In the genomic region with DNA sequence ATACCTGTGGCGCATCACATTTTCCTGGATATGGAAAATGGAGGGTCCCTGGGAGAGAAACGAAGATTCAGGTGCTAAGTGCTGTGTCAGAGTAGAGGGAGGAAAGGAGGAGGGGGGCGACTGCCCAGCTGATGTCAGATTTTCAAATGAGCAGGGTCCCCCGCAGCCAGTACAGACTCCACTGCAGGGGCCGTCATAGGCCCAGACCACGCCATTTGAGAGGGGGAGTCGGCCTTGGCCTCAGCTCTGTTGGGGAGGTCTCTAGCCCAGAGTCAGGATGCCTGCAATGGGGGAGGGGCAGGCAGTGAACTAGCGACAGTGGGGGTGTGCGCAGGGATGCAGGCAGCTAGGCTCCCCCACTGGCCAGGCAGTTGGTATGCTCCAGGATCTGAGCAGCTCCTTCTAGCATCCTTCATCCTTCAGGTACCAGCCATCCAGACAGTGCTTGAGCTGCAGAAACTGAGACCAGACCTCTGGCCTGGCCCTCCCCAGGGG, we compare ENCODE assay signal across 1 cellular context.
TF ChIP-seq lines count a peak whose summit lies in the region.

A gene (minus strand): TSS at position 148 of the 495 bp plus-strand sequence. CDS start 229 bp downstream, outside the sequence.
A gene (plus strand): TSS at position 400 of the 495 bp plus-strand sequence. CDS start 620 bp downstream, outside the sequence.

TF ChIP-seq in HEK293, 187 proteins besides CTCF, POLR2A, EP300 and RAD21 (continued from another document):
- TF ChIP-seq, protein P1, sequence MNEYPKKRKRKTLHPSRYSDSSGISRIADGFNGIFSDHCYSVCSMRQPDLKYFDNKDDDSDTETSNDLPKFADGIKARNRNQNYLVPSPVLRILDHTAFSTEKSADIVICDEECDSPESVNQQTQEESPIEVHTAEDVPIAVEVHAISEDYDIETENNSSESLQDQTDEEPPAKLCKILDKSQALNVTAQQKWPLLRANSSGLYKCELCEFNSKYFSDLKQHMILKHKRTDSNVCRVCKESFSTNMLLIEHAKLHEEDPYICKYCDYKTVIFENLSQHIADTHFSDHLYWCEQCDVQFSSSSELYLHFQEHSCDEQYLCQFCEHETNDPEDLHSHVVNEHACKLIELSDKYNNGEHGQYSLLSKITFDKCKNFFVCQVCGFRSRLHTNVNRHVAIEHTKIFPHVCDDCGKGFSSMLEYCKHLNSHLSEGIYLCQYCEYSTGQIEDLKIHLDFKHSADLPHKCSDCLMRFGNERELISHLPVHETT (tag by site-specific recombination; IDR thresholded peaks at IDR 0.05): 0 out of 2 replicates have a peak, but pooled peaks have one; percentile 52
- no peak for TF ChIP-seq BCL11B (tag by site-specific recombination; IDR thresholded peaks at IDR 0.05; ENCODE audit: low read depth)
- TF ChIP-seq, protein P2, sequence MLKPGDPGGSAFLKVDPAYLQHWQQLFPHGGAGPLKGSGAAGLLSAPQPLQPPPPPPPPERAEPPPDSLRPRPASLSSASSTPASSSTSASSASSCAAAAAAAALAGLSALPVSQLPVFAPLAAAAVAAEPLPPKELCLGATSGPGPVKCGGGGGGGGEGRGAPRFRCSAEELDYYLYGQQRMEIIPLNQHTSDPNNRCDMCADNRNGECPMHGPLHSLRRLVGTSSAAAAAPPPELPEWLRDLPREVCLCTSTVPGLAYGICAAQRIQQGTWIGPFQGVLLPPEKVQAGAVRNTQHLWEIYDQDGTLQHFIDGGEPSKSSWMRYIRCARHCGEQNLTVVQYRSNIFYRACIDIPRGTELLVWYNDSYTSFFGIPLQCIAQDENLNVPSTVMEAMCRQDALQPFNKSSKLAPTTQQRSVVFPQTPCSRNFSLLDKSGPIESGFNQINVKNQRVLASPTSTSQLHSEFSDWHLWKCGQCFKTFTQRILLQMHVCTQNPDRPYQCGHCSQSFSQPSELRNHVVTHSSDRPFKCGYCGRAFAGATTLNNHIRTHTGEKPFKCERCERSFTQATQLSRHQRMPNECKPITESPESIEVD (tag by site-specific recombination; IDR thresholded peaks at IDR 0.05): no peak
- no peak for TF ChIP-seq ZNF221 (tag by site-specific recombination; IDR thresholded peaks at IDR 0.05; ENCODE audit: borderline replicate concordance)
- TF ChIP-seq ZNF211 (tag by site-specific recombination; IDR thresholded peaks at IDR 0.05; ENCODE audit: low read depth): no peak
- TF ChIP-seq ZNF558 (tag by site-specific recombination; IDR thresholded peaks at IDR 0.05): no peak
- no peak for TF ChIP-seq ZNF548 (tag by site-specific recombination; IDR thresholded peaks at IDR 0.05)
- TF ChIP-seq KLF8 (tag by site-specific recombination; IDR thresholded peaks at IDR 0.05): 0 out of 2 replicates have a peak, but pooled peaks have one; percentile 27
- TF ChIP-seq ZIC2 (tag by site-specific recombination; IDR thresholded peaks at IDR 0.05): peak; percentile 34
